10 cellular contexts compared by ENCODE assay signal in the genomic region with DNA sequence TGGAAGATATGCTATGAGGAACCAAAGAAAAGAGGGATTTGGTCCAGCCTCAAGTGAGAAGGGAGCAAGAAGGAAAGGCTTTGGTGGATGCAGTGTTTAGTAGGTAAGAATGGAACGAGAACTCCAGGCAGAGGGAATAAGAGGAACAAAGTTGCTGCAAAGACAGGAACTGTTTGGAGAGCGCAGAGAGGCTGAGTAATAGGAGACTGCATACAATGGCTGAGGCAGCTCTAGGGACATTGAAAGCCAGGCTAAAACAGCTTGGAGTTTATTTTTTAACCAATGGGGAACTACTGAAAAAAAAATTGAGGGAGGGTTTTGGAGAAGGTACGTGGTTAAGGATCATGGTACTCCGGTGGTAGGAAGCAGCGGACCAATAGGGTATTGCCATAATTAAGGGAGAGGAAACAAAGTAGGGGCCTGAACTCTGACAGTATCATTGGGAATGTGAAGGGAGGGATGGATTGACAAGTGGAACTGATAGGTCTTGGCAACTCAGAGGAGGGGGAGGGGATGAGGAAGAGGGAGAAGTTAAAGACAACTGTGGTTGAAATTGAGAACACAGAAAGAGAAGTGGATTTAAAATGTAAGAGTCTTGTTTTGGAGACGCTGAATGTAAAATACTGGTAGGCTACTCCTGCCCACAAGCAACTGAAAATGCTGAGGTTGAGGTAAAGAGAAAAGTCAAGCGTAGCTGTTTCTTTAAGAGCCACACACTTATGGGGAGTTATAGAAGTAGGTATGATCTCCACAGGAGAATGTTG.
A peak's percentile ranks its signal among the peaks of the same experiment; 100 is the strongest.
DNase-seq lines count a peak whose midpoint lies in the region; ATAC-seq lines count a peak whose summit lies in the region.
"Had no signal": no experiment of that assay in that cellular context is flagged by ENCODE, and none has a peak within 500 bp of the region (broad histone marks: within the 10 kb centered on the region; RNA-seq: fewer than 3 reads in every experiment).

No MANE protein-coding gene starts in this region.

- in situ Hi-C loops in ACHN (cut with HindIII; ENCODE audit: low pct_ligation_motif_present, low pct_unique_long_range_greater_than_20kb, low sequenced_read_pairs) = no loop called here

- H3K9ac ChIP-seq in BLaER1 = no peak overlapping the region

- DNase-seq in NOMO-1 (lab: John Stamatoyannopoulos, UW; ENCODE audit: unreplicated experiment in 2 of 2) = peak; percentile 80 to 83
- no peak for DNase-seq in inferior parietal cortex (ENCODE audit: extremely low spot score)
- DNase-seq in ACHN = no peak
- DNase-seq in 8988T = no peak
- no peak for DNase-seq in NCI-H1417 treated with DMSO at 0.1 percent for 48 hours (lab: John Stamatoyannopoulos, UW)
- DNase-seq: activated naive CD4-positive, alpha-beta T cell treated with Interleukin-2 at 50 U/mL for 16 hours; NCI-H1092 had no signal

- H3K27ac ChIP-seq in BLaER1 = no peak overlapping the region

- peak; percentile 80 for ATAC-seq in GM19351 (IDR thresholded peaks at IDR 0.05; ENCODE audit: unreplicated experiment)
- ATAC-seq in HG02943 (IDR thresholded peaks at IDR 0.05; ENCODE audit: low read depth, unreplicated experiment) = peak; percentile 58

- H3K4me2 ChIP-seq in BLaER1 = peak overlapping the region; percentile 30; the same call in 1 of the 2 replicates

- H3K4me1 ChIP-seq in BLaER1 = peaks cover 42% of the 10 kb centered on the region

- no peaks in the 10 kb centered on the region for H4K20me1 ChIP-seq in BLaER1

- H3K36me3 ChIP-seq in BLaER1 = no peaks in the 10 kb centered on the region

- no peaks in the 10 kb centered on the region for H3K9me3 ChIP-seq in BLaER1

- peaks cover 16% of the 10 kb centered on the region for H3K27me3 ChIP-seq in BLaER1

- H3K4me3 ChIP-seq in BLaER1 = no peak overlapping the region

Comparison
In these comparisons a context has a peak if more than half of its experiments do, and no peak if none do; other contexts are left out.
1. DNase-seq: peak in NOMO-1 (2 of 2); none in inferior parietal cortex (single experiment), ACHN (single experiment), 8988T (single experiment) and NCI-H1417 treated with DMSO at 0.1 percent for 48 hours (single experiment).